9 cellular contexts compared by ENCODE assay signal in the genomic region with DNA sequence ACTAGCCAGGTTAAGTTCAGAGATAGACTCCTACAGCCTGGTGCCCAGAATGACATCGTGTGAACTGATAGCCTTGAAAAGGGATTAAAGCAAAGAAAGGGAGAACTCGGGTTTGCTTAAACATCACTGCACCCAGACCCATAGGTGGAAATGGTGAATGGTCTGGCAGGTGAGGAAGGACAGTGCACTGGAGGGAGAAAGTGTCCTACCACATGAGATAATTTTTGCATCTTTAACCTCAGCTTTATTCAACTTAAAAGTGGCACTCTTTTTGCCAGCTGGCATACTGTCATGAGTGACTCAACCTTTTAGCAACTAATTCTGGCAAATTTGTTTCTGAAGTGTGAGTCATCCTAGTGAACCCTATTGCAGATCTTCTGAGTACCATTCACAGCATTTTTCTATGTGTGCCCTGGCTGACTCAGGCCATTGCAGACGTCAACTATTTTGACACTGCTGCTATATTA. TPM values are rescaled to one million over a fixed set of nuclear protein-coding genes. Genes with fewer than 3 reads are reported as not detected.
DNase-seq lines count a peak whose midpoint lies in the region; ATAC-seq and TF ChIP-seq lines count a peak whose summit lies in the region.
"Had no signal": no experiment of that assay in that cellular context is flagged by ENCODE, and none has a peak within 500 bp of the region (broad histone marks: within the 10 kb centered on the region; RNA-seq: fewer than 3 reads in every experiment).

No MANE protein-coding gene starts in this region.

- ATAC-seq in body of pancreas (peak; percentile 87), omental fat pad (ENCODE audit: low FRiP score) (peak; percentile 97), GM21576 (IDR thresholded peaks at IDR 0.05; ENCODE audit: unreplicated experiment) (no peak)

- no peak overlapping the region for H3K4me3 ChIP-seq in body of pancreas

- no peaks in the 10 kb centered on the region for H3K36me3 ChIP-seq in body of pancreas (replicated peaks in 1 of 2; ENCODE audit: insufficient read depth in 1 of 2, low read depth in 2 of 2)

- TF ChIP-seq CTCF in body of pancreas (IDR thresholded peaks at IDR 0.05), result no peak
- no peak for TF ChIP-seq CTCF in omental fat pad (IDR thresholded peaks at IDR 0.05)

- WGBS in body of pancreas, 2 donors, result 25 to 27% methylated on average over 3 of the region's 3 CpGs

- intact Hi-C loops in body of pancreas (cut with DNase I), result no loop called here

- H3K27ac ChIP-seq in body of pancreas, result no peak overlapping the region

- TF ChIP-seq POLR2A in body of pancreas (IDR thresholded peaks at IDR 0.05), result no peak

- H3K9me3 ChIP-seq in body of pancreas, result no peaks in the 10 kb centered on the region

- no peaks in the 10 kb centered on the region for H3K27me3 ChIP-seq in body of pancreas

- DNase-seq in NCI-H2196 (lab: John Stamatoyannopoulos, UW; ENCODE audit: unreplicated experiment) (peak; percentile 5), NCI-H2196 treated with DMSO at 0.1 percent for 48 hours (lab: John Stamatoyannopoulos, UW; ENCODE audit: unreplicated experiment) (no peak), HS-5 (ENCODE audit: low read depth) (peak; percentile 90), body of pancreas (peak; percentile 27 to 74 (median 44)), omental fat pad (ENCODE audit: low spot score) (no peak), islet precursor cell (no peak)
- no peak for DNase-seq in activated CD4-positive, CD25-positive, alpha-beta regulatory T cell treated with anti-CD3 and anti-CD28 coated beads, Interleukin-2, amount 50 U/mL, for 72 hours

- H3K4me1 ChIP-seq in body of pancreas, result no peaks in the 10 kb centered on the region

RNA-seq across cellular contexts. Expression of a gene that starts 53.0 kb away (rescaled TPM):
- total RNA-seq in body of pancreas, result 1 to 10 TPM; 1.3 to 2.3 TPM
- 1 to 10 TPM; 1.6 to 6.1 (median 4.2) TPM for total RNA-seq in omental fat pad
- total RNA-seq: H1 had no signal

Comparison
In these comparisons a context has a peak if more than half of its experiments do, and no peak if none do; other contexts are left out.
1. DNase-seq: peak in NCI-H2196 (single experiment), HS-5 (single experiment) and body of pancreas (4 of 4); none in NCI-H2196 treated with DMSO at 0.1 percent for 48 hours (single experiment), omental fat pad (single experiment), islet precursor cell (single experiment) and activated CD4-positive, CD25-positive, alpha-beta regulatory T cell treated with anti-CD3 and anti-CD28 coated beads, Interleukin-2, amount 50 U/mL, for 72 hours (single experiment).